1 cellular context compared by ENCODE assay signal in the genomic region with DNA sequence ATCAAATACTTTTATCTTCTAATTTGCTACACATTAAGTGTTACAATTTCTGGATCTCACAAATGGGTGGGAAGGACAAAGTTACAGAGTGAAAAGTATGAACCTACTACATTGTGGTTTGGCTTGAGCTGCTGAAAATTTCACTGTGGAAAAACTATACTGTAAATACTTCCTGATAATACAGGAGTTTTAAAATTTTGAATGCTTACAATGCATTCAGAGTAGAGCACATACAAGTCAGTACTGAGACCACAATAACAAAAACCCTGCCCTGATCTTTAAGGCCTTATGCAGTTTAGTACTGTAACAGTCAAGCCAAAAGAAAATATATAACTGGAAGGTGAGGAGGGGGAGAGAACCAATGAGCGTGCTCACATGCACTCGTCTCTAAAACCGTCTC.
TF ChIP-seq lines count a peak whose summit lies in the region.

No MANE protein-coding gene starts in this region.

TF ChIP-seq in H1, 55 proteins besides CTCF, POLR2A, EP300 and RAD21:
- no peak for TF ChIP-seq TCF12 (IDR thresholded peaks at IDR 0.05; ENCODE audit: low read depth, low read length)
- no peak for TF ChIP-seq RBBP5 (IDR thresholded peaks at IDR 0.05; ENCODE audit: borderline replicate concordance, low read depth, low read length)
- no peak for TF ChIP-seq NRF1 (IDR thresholded peaks at IDR 0.05; ENCODE audit: low read depth, low read length)
- no peak for TF ChIP-seq BRCA1 (IDR thresholded peaks at IDR 0.05; ENCODE audit: low read depth, low read length)
